ENCODE assay signal across 9 cellular contexts in genomic region chr3:171347017-171347979, GRCh38.
DNase-seq lines count a peak whose midpoint lies in the region; ATAC-seq and TF ChIP-seq lines count a peak whose summit lies in the region.
"Had no signal": no experiment of that assay in that cellular context is flagged by ENCODE, and none has a peak within 500 bp of the region (broad histone marks: within the 10 kb centered on the region; RNA-seq: fewer than 3 reads in every experiment).

No MANE protein-coding gene starts in this region.

- POLR2A ChIA-PET in activated CD4-positive, alpha-beta memory T cell treated with anti-CD3 and anti-CD28 coated beads for 36 hours (lab: Charles Lee): interaction anchor here (1.0 to 1.6 kb wide), 2 partner anchors 16 to 24 kb away, joined by 3 read pairs; no protein-coding TSS in a partner anchor
- POLR2A ChIA-PET in activated CD4-positive, alpha-beta memory T cell treated with anti-CD3 and anti-CD28 coated beads, Interleukin-2, amount 10 ng/mL, durations not matched to agents 7 days and 5 days (lab: Charles Lee): no interaction called here

- in situ Hi-C loops in G401 (cut with HindIII; ENCODE audit: low sequenced_read_pairs): no loop called here

- H3K4me3 ChIP-seq in effector memory CD4-positive, alpha-beta T cell (ENCODE audit: insufficient read depth, low read depth, low read length, poor library complexity, severe bottlenecking): no peak overlapping the region

- peak overlapping the region; percentile 4 for H3K27ac ChIP-seq in foreskin keratinocyte
- no peak overlapping the region for H3K27ac ChIP-seq in effector memory CD4-positive, alpha-beta T cell (ENCODE audit: insufficient read depth, low read length, poor library complexity, severe bottlenecking)
- H3K27ac ChIP-seq: parathyroid adenoma had no signal

- peaks cover 45% of the 10 kb centered on the region for H3K4me1 ChIP-seq in foreskin keratinocyte
- H3K4me1 ChIP-seq in effector memory CD4-positive, alpha-beta T cell (ENCODE audit: control insufficient read depth, insufficient read depth, low read length, poor library complexity, severe bottlenecking): no peaks in the 10 kb centered on the region
- H3K4me1 ChIP-seq: parathyroid adenoma had no signal

- CTCF ChIA-PET in activated CD4-positive, alpha-beta memory T cell treated with anti-CD3 and anti-CD28 coated beads for 36 hours (lab: Charles Lee): interaction anchor here (0.6 to 0.8 kb wide), 3 partner anchors 113 to 219 kb away, joined by 3 to 7 read pairs (median 4); partner anchors contain the start of gene TNIK
- CTCF ChIA-PET in activated CD4-positive, alpha-beta memory T cell treated with anti-CD3 and anti-CD28 coated beads, Interleukin-2, amount 10 ng/mL, durations not matched to agents 7 days and 5 days (lab: Charles Lee): interaction anchor here (0.7 kb wide), 1 partner anchor 225 kb away, joined by 3 read pairs; no protein-coding TSS in a partner anchor

- peaks cover 66% of the 10 kb centered on the region for H3K4me1 Mint-ChIP-seq in activated CD4-positive, alpha-beta memory T cell treated with anti-CD3 and anti-CD28 coated beads for 36 hours (ENCODE audit: low read depth)
- peaks cover 17% of the 10 kb centered on the region for H3K4me1 Mint-ChIP-seq in activated CD4-positive, alpha-beta memory T cell treated with anti-CD3 and anti-CD28 coated beads, Interleukin-2, amount 10 ng/mL, durations not matched to agents 7 days and 5 days

- no peak overlapping the region for H3K4me3 Mint-ChIP-seq in activated CD4-positive, alpha-beta memory T cell treated with anti-CD3 and anti-CD28 coated beads for 36 hours
- no peak overlapping the region for H3K4me3 Mint-ChIP-seq in activated CD4-positive, alpha-beta memory T cell treated with anti-CD3 and anti-CD28 coated beads, Interleukin-2, amount 10 ng/mL, durations not matched to agents 7 days and 5 days

- H3K27ac Mint-ChIP-seq in activated CD4-positive, alpha-beta memory T cell treated with anti-CD3 and anti-CD28 coated beads for 36 hours: peak overlapping the region; percentile 54
- H3K27ac Mint-ChIP-seq in activated CD4-positive, alpha-beta memory T cell treated with anti-CD3 and anti-CD28 coated beads, Interleukin-2, amount 10 ng/mL, durations not matched to agents 7 days and 5 days: no peak overlapping the region

- H3K9me3 ChIP-seq in effector memory CD4-positive, alpha-beta T cell (ENCODE audit: control insufficient read depth, low read length): no peaks in the 10 kb centered on the region

- H3K9me3 Mint-ChIP-seq in activated CD4-positive, alpha-beta memory T cell treated with anti-CD3 and anti-CD28 coated beads for 36 hours: peaks cover 8% of the 10 kb centered on the region
- H3K9me3 Mint-ChIP-seq in activated CD4-positive, alpha-beta memory T cell treated with anti-CD3 and anti-CD28 coated beads, Interleukin-2, amount 10 ng/mL, durations not matched to agents 7 days and 5 days: peaks cover 11% of the 10 kb centered on the region

- ATAC-seq in HG02798 (IDR thresholded peaks at IDR 0.05; ENCODE audit: poor library complexity, unreplicated experiment) (peak; percentile 72), foreskin keratinocyte (peak; percentile 57)

- H3K27me3 ChIP-seq in foreskin keratinocyte: no peaks in the 10 kb centered on the region
- H3K27me3 ChIP-seq in effector memory CD4-positive, alpha-beta T cell (replicated peaks; ENCODE audit: control insufficient read depth, insufficient read depth, low read length, poor library complexity, severe bottlenecking): no peaks in the 10 kb centered on the region

- H3K27me3 Mint-ChIP-seq in activated CD4-positive, alpha-beta memory T cell treated with anti-CD3 and anti-CD28 coated beads for 36 hours: no peaks in the 10 kb centered on the region
- H3K27me3 Mint-ChIP-seq in activated CD4-positive, alpha-beta memory T cell treated with anti-CD3 and anti-CD28 coated beads, Interleukin-2, amount 10 ng/mL, durations not matched to agents 7 days and 5 days: no peaks in the 10 kb centered on the region

- DNase-seq in activated CD4-positive, alpha-beta memory T cell treated with anti-CD3 and anti-CD28 coated beads for 36 hours: no peak
- DNase-seq in activated CD4-positive, alpha-beta memory T cell treated with anti-CD3 and anti-CD28 coated beads, Interleukin-2, amount 10 ng/mL, durations not matched to agents 7 days and 5 days: no peak
- DNase-seq in NOMO-1 treated with dmso at 0.1 percent for 144 hours (lab: John Stamatoyannopoulos, UW; ENCODE audit: unreplicated experiment) (peak; percentile 93), foreskin keratinocyte (no peak), G401 (ENCODE audit: low spot score) (no peak)
- no peak for DNase-seq in activated effector memory CD4-positive, alpha-beta T cell treated with Interleukin-2 at 50 U/mL for 16 hours
- no peak for DNase-seq in effector memory CD4-positive, alpha-beta T cell

- intact Hi-C loops in activated CD4-positive, alpha-beta memory T cell treated with anti-CD3 and anti-CD28 coated beads for 36 hours (cut with micrococcal nuclease): loop anchor here (2.0 to 5.0 kb wide), 2 partner anchors 80 to 114 kb away; partner anchors contain the start of gene TNIK

- no peaks in the 10 kb centered on the region for H3K36me3 ChIP-seq in effector memory CD4-positive, alpha-beta T cell (ENCODE audit: control insufficient read depth, insufficient read depth, low read length)

- peaks cover 27% of the 10 kb centered on the region for H3K36me3 Mint-ChIP-seq in activated CD4-positive, alpha-beta memory T cell treated with anti-CD3 and anti-CD28 coated beads for 36 hours
- peaks cover 34% of the 10 kb centered on the region for H3K36me3 Mint-ChIP-seq in activated CD4-positive, alpha-beta memory T cell treated with anti-CD3 and anti-CD28 coated beads, Interleukin-2, amount 10 ng/mL, durations not matched to agents 7 days and 5 days (ENCODE audit: low read depth)

- TF ChIP-seq CTCF in foreskin keratinocyte (conservative IDR thresholded peaks at IDR 0.05): no peak
